ENCODE assay signal across 1 cellular context in the genomic region with DNA sequence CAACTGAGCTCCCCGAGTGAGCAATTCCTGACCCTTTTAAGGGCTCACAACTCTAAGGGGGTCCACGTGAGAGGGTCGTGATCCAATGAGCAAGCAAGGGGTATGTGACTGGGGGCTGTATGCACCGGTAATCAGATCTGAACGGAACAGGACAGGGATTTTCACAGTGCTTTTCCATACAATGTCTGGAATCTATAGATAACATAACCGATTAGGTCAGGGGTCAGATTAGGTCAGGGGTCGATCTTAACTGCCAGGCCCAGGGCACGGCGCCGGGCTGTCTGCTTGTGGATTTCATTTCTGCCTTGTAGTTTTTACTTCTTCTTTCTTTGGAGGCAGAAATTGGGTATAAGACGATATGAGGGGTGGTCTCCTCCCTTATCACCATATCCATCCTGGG.
A peak's percentile ranks its signal among the peaks of the same experiment; 100 is the strongest.
TF ChIP-seq lines count a peak whose summit lies in the region.

No MANE protein-coding gene starts in this region.

TF ChIP-seq in K562, 482 proteins besides CTCF, POLR2A, EP300 and RAD21 (continued from another document and continues in another):
- TF ChIP-seq, protein P1, sequence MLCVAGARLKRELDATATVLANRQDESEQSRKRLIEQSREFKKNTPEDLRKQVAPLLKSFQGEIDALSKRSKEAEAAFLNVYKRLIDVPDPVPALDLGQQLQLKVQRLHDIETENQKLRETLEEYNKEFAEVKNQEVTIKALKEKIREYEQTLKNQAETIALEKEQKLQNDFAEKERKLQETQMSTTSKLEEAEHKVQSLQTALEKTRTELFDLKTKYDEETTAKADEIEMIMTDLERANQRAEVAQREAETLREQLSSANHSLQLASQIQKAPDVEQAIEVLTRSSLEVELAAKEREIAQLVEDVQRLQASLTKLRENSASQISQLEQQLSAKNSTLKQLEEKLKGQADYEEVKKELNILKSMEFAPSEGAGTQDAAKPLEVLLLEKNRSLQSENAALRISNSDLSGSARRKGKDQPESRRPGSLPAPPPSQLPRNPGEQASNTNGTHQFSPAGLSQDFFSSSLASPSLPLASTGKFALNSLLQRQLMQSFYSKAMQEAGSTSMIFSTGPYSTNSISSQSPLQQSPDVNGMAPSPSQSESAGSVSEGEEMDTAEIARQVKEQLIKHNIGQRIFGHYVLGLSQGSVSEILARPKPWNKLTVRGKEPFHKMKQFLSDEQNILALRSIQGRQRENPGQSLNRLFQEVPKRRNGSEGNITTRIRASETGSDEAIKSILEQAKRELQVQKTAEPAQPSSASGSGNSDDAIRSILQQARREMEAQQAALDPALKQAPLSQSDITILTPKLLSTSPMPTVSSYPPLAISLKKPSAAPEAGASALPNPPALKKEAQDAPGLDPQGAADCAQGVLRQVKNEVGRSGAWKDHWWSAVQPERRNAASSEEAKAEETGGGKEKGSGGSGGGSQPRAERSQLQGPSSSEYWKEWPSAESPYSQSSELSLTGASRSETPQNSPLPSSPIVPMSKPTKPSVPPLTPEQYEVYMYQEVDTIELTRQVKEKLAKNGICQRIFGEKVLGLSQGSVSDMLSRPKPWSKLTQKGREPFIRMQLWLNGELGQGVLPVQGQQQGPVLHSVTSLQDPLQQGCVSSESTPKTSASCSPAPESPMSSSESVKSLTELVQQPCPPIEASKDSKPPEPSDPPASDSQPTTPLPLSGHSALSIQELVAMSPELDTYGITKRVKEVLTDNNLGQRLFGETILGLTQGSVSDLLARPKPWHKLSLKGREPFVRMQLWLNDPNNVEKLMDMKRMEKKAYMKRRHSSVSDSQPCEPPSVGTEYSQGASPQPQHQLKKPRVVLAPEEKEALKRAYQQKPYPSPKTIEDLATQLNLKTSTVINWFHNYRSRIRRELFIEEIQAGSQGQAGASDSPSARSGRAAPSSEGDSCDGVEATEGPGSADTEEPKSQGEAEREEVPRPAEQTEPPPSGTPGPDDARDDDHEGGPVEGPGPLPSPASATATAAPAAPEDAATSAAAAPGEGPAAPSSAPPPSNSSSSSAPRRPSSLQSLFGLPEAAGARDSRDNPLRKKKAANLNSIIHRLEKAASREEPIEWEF (CRISPR knock-in tag; IDR thresholded peaks at IDR 0.05), result no peak
- TF ChIP-seq SP2 (IDR thresholded peaks at IDR 0.05; ENCODE audit: extremely low read depth, low read depth, low read length, poor library complexity, severe bottlenecking), result no peak
- no peak for TF ChIP-seq NFIX (CRISPR knock-in tag; IDR thresholded peaks at IDR 0.05; ENCODE audit: low read depth)
- TF ChIP-seq HIVEP1 (CRISPR knock-in tag; IDR thresholded peaks at IDR 0.05), result no peak
- TF ChIP-seq SETDB1 (IDR thresholded peaks at IDR 0.05; ENCODE audit: low read length), result no peak
- TF ChIP-seq ZNF586 (CRISPR knock-in tag; conservative IDR thresholded peaks at IDR 0.05), result no peak
- no peak for TF ChIP-seq NFXL1 (CRISPR knock-in tag; IDR thresholded peaks at IDR 0.05)
- TF ChIP-seq ZNF507 (tag; conservative IDR thresholded peaks at IDR 0.05), result no peak
- TF ChIP-seq, protein P2, sequence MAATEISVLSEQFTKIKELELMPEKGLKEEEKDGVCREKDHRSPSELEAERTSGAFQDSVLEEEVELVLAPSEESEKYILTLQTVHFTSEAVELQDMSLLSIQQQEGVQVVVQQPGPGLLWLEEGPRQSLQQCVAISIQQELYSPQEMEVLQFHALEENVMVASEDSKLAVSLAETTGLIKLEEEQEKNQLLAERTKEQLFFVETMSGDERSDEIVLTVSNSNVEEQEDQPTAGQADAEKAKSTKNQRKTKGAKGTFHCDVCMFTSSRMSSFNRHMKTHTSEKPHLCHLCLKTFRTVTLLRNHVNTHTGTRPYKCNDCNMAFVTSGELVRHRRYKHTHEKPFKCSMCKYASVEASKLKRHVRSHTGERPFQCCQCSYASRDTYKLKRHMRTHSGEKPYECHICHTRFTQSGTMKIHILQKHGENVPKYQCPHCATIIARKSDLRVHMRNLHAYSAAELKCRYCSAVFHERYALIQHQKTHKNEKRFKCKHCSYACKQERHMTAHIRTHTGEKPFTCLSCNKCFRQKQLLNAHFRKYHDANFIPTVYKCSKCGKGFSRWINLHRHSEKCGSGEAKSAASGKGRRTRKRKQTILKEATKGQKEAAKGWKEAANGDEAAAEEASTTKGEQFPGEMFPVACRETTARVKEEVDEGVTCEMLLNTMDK (IDR thresholded peaks at IDR 0.05; ENCODE audit: borderline replicate concordance, insufficient read depth, low read depth, low read length, poor library complexity, severe bottlenecking), result no peak
- TF ChIP-seq SMARCE1 (IDR thresholded peaks at IDR 0.05), result peak; percentile 51; the same call in 1 of the 2 replicates
- no peak for TF ChIP-seq GTF2F1 (IDR thresholded peaks at IDR 0.05; ENCODE audit: low read depth, low read length)
- TF ChIP-seq SMAD4 (CRISPR knock-in tag; conservative IDR thresholded peaks at IDR 0.05), result peak; percentile 74
- no peak for TF ChIP-seq DIDO1 (tag; IDR thresholded peaks at IDR 0.05; ENCODE audit: low read depth)
- TF ChIP-seq TEAD1 (CRISPR knock-in tag; IDR thresholded peaks at IDR 0.05), result peak in 1 of 2 experiments; percentile 23; a peak in 1 of 4 replicates
- TF ChIP-seq ZBTB8A (IDR thresholded peaks at IDR 0.05; ENCODE audit: partially characterized antibody), result no peak
- no peak for TF ChIP-seq FOXK1 (CRISPR knock-in tag; IDR thresholded peaks at IDR 0.05; ENCODE audit: borderline replicate concordance)
- no peak for TF ChIP-seq SNIP1 (IDR thresholded peaks at IDR 0.05; ENCODE audit: low read depth)
- TF ChIP-seq TSC22D4 (tag; IDR thresholded peaks at IDR 0.05), result no peak
- no peak for TF ChIP-seq ZNF740 (CRISPR knock-in tag; IDR thresholded peaks at IDR 0.05)
- TF ChIP-seq ZNF740 (tag; IDR thresholded peaks at IDR 0.05), result no peak
- TF ChIP-seq, protein P3, sequence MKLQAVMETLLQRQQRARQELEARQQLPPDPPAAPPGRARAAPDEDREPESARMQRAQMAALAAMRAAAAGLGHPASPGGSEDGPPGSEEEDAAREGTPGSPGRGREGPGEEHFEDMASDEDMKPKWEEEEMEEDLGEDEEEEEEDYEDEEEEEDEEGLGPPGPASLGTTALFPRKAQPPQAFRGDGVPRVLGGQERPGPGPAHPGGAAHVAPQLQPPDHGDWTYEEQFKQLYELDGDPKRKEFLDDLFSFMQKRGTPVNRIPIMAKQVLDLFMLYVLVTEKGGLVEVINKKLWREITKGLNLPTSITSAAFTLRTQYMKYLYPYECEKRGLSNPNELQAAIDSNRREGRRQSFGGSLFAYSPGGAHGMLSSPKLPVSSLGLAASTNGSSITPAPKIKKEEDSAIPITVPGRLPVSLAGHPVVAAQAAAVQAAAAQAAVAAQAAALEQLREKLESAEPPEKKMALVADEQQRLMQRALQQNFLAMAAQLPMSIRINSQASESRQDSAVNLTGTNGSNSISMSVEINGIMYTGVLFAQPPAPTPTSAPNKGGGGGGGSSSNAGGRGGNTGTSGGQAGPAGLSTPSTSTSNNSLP (IDR thresholded peaks at IDR 0.05; ENCODE audit: borderline replicate concordance, low read depth, low read length), result no peak
- TF ChIP-seq NR1H2 (CRISPR knock-in tag; IDR thresholded peaks at IDR 0.05), result no peak
- TF ChIP-seq, protein P4, sequence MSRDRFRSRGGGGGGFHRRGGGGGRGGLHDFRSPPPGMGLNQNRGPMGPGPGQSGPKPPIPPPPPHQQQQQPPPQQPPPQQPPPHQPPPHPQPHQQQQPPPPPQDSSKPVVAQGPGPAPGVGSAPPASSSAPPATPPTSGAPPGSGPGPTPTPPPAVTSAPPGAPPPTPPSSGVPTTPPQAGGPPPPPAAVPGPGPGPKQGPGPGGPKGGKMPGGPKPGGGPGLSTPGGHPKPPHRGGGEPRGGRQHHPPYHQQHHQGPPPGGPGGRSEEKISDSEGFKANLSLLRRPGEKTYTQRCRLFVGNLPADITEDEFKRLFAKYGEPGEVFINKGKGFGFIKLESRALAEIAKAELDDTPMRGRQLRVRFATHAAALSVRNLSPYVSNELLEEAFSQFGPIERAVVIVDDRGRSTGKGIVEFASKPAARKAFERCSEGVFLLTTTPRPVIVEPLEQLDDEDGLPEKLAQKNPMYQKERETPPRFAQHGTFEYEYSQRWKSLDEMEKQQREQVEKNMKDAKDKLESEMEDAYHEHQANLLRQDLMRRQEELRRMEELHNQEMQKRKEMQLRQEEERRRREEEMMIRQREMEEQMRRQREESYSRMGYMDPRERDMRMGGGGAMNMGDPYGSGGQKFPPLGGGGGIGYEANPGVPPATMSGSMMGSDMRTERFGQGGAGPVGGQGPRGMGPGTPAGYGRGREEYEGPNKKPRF (IDR thresholded peaks at IDR 0.05; ENCODE audit: low read depth, low read length), result no peak
- TF ChIP-seq NCOR1 (IDR thresholded peaks at IDR 0.05), result peak; percentile 40
- TF ChIP-seq, protein P5, sequence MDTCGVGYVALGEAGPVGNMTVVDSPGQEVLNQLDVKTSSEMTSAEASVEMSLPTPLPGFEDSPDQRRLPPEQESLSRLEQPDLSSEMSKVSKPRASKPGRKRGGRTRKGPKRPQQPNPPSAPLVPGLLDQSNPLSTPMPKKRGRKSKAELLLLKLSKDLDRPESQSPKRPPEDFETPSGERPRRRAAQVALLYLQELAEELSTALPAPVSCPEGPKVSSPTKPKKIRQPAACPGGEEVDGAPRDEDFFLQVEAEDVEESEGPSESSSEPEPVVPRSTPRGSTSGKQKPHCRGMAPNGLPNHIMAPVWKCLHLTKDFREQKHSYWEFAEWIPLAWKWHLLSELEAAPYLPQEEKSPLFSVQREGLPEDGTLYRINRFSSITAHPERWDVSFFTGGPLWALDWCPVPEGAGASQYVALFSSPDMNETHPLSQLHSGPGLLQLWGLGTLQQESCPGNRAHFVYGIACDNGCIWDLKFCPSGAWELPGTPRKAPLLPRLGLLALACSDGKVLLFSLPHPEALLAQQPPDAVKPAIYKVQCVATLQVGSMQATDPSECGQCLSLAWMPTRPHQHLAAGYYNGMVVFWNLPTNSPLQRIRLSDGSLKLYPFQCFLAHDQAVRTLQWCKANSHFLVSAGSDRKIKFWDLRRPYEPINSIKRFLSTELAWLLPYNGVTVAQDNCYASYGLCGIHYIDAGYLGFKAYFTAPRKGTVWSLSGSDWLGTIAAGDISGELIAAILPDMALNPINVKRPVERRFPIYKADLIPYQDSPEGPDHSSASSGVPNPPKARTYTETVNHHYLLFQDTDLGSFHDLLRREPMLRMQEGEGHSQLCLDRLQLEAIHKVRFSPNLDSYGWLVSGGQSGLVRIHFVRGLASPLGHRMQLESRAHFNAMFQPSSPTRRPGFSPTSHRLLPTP (IDR thresholded peaks at IDR 0.05; ENCODE audit: borderline replicate concordance, extremely low read depth, insufficient read length), result no peak
- TF ChIP-seq HLTF (IDR thresholded peaks at IDR 0.05), result no peak
- no peak for TF ChIP-seq ZZZ3 (IDR thresholded peaks at IDR 0.05)
- no peak for TF ChIP-seq MECOM (CRISPR knock-in tag; IDR thresholded peaks at IDR 0.05)
- no peak for TF ChIP-seq SMAD1 (IDR thresholded peaks at IDR 0.05; ENCODE audit: low read depth, low read length, partially characterized antibody)
- no peak for TF ChIP-seq ZNF561 (CRISPR knock-in tag; conservative IDR thresholded peaks at IDR 0.05)
- no peak for TF ChIP-seq YBX1 (IDR thresholded peaks at IDR 0.05)
- TF ChIP-seq ZC3H4 (CRISPR knock-in tag; IDR thresholded peaks at IDR 0.05; ENCODE audit: borderline replicate concordance), result no peak
- TF ChIP-seq MTA3 (IDR thresholded peaks at IDR 0.05; ENCODE audit: borderline replicate concordance), result peak; percentile 28; the same call in 1 of the 2 replicates
- peak; percentile 41; the same call in 1 of the 2 replicates for TF ChIP-seq SOX6 (IDR thresholded peaks at IDR 0.05)
- TF ChIP-seq EHMT2 (IDR thresholded peaks at IDR 0.05), result no peak
- no peak for TF ChIP-seq SREBF1 (IDR thresholded peaks at IDR 0.05; ENCODE audit: borderline replicate concordance, low read depth, low read length)
- no peak for TF ChIP-seq ZNF280B (CRISPR knock-in tag; IDR thresholded peaks at IDR 0.05)
- no peak for TF ChIP-seq NUFIP1 (IDR thresholded peaks at IDR 0.05; ENCODE audit: partially characterized antibody)
- TF ChIP-seq JUND (IDR thresholded peaks at IDR 0.05; ENCODE audit: borderline replicate concordance, low read depth, low read length), result no peak
- no peak for TF ChIP-seq JUND (tag; IDR thresholded peaks at IDR 0.05; ENCODE audit: borderline replicate concordance, low read depth, low read length)
- TF ChIP-seq HDAC2 (IDR thresholded peaks at IDR 0.05), result peak; percentile 78
- TF ChIP-seq BRD4 (IDR thresholded peaks at IDR 0.05), result no peak
- TF ChIP-seq, protein P6, sequence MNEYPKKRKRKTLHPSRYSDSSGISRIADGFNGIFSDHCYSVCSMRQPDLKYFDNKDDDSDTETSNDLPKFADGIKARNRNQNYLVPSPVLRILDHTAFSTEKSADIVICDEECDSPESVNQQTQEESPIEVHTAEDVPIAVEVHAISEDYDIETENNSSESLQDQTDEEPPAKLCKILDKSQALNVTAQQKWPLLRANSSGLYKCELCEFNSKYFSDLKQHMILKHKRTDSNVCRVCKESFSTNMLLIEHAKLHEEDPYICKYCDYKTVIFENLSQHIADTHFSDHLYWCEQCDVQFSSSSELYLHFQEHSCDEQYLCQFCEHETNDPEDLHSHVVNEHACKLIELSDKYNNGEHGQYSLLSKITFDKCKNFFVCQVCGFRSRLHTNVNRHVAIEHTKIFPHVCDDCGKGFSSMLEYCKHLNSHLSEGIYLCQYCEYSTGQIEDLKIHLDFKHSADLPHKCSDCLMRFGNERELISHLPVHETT (CRISPR knock-in tag; conservative IDR thresholded peaks at IDR 0.05 in 1 of 2, IDR thresholded peaks at IDR 0.05 in 1 of 2), result no peak
- peak; percentile 19; the same call in 1 of the 2 replicates for TF ChIP-seq CTBP1 (IDR thresholded peaks at IDR 0.05; ENCODE audit: borderline replicate concordance)
- no peak for TF ChIP-seq LEF1 (IDR thresholded peaks at IDR 0.05)
- TF ChIP-seq SAFB (IDR thresholded peaks at IDR 0.05; ENCODE audit: borderline replicate concordance, low read depth, low read length), result no peak
